In genomic region chr6:28814032-28814976, GRCh38 we compare ENCODE assay signal across 14 cellular contexts.
DNase-seq lines count a peak whose midpoint lies in the region; ATAC-seq and TF ChIP-seq lines count a peak whose summit lies in the region.
"Had no signal": no experiment of that assay in that cellular context is flagged by ENCODE, and none has a peak within 500 bp of the region (broad histone marks: within the 10 kb centered on the region; RNA-seq: fewer than 3 reads in every experiment).

No MANE protein-coding gene starts in this region.

- H3K4me1 ChIP-seq in gastroesophageal sphincter, result peaks cover 0 to 15% (median 0%) of the 10 kb centered on the region in 3 donors
- H3K4me1 ChIP-seq: lower lobe of right lung had no signal

- no peaks in the 10 kb centered on the region for H3K9me3 ChIP-seq in gastroesophageal sphincter
- H3K9me3 ChIP-seq: lower lobe of right lung had no signal

- DNase-seq in activated CD4-positive, alpha-beta T cell treated with anti-CD3 and anti-CD28 coated beads for 36 hours, result no peak
- DNase-seq in activated CD4-positive, alpha-beta T cell treated with anti-CD3 and anti-CD28 coated beads, Interleukin-2, amount 10 ng/mL, durations not matched to agents 24 days and 14 days, result no peak
- no peak for DNase-seq in activated CD4-positive, alpha-beta memory T cell treated with anti-CD3 and anti-CD28 coated beads, Interleukin-2, amount 10 ng/mL, durations not matched to agents 7 days and 5 days
- DNase-seq in glutamatergic neuron (peak; percentile 57), retinal pigment epithelial cell (ENCODE audit: low read depth) (no peak), LoVo (ENCODE audit: low spot score) (no peak), iPS-NIHi7 (ENCODE audit: extremely low spot score) (no peak)
- DNase-seq: lower lobe of right lung, NCI-H187, PC-9, spleen had no signal

- H3K27me3 Mint-ChIP-seq in activated CD4-positive, alpha-beta T cell treated with anti-CD3 and anti-CD28 coated beads for 36 hours, result peaks cover 88% of the 10 kb centered on the region
- peaks cover 92% of the 10 kb centered on the region for H3K27me3 Mint-ChIP-seq in activated CD4-positive, alpha-beta T cell treated with anti-CD3 and anti-CD28 coated beads, Interleukin-2, amount 10 ng/mL, durations not matched to agents 24 days and 14 days
- peaks cover 93% of the 10 kb centered on the region for H3K27me3 Mint-ChIP-seq in activated CD4-positive, alpha-beta memory T cell treated with anti-CD3 and anti-CD28 coated beads, Interleukin-2, amount 10 ng/mL, durations not matched to agents 7 days and 5 days
- H3K27me3 Mint-ChIP-seq in glutamatergic neuron (ENCODE audit: unreplicated experiment), result peaks cover 51% of the 10 kb centered on the region

- WGBS in gastroesophageal sphincter (ENCODE audit: low coverage in 1 of 2), 2 donors, result 0 to 2% methylated on average over 4 to 14 of the region's 49 CpGs

- H3K27me3 ChIP-seq in gastroesophageal sphincter, result peaks cover 100% of the 10 kb centered on the region

- H3K27ac Mint-ChIP-seq in activated CD4-positive, alpha-beta T cell treated with anti-CD3 and anti-CD28 coated beads for 36 hours, result no peak overlapping the region
- no peak overlapping the region for H3K27ac Mint-ChIP-seq in activated CD4-positive, alpha-beta T cell treated with anti-CD3 and anti-CD28 coated beads, Interleukin-2, amount 10 ng/mL, durations not matched to agents 24 days and 14 days
- H3K27ac Mint-ChIP-seq in activated CD4-positive, alpha-beta memory T cell treated with anti-CD3 and anti-CD28 coated beads, Interleukin-2, amount 10 ng/mL, durations not matched to agents 7 days and 5 days, result peak overlapping the region; percentile 17
- no peak overlapping the region for H3K27ac Mint-ChIP-seq in glutamatergic neuron (ENCODE audit: unreplicated experiment)

- TF ChIP-seq EP300 in gastroesophageal sphincter (IDR thresholded peaks at IDR 0.05), result no peak

- CTCF ChIA-PET in activated CD4-positive, alpha-beta T cell treated with anti-CD3 and anti-CD28 coated beads for 36 hours (lab: Charles Lee), result interaction anchor here (0.7 kb wide), 1 partner anchor 26 kb away, joined by 3 read pairs; no protein-coding TSS in a partner anchor
- CTCF ChIA-PET in activated CD4-positive, alpha-beta memory T cell treated with anti-CD3 and anti-CD28 coated beads, Interleukin-2, amount 10 ng/mL, durations not matched to agents 7 days and 5 days (lab: Charles Lee), result no interaction called here

- ATAC-seq in activated CD4-positive, alpha-beta T cell treated with anti-CD3 and anti-CD28 coated beads for 36 hours, result no peak
- ATAC-seq in gastroesophageal sphincter, result no peak
- ATAC-seq: activated naive CD4-positive, alpha-beta T cell treated with anti-CD3 and anti-CD28 coated beads, Interleukin-2, amount 50 U/mL, for 72 hours; lower lobe of right lung had no signal

- peaks cover 4% of the 10 kb centered on the region for H3K9me3 Mint-ChIP-seq in activated CD4-positive, alpha-beta T cell treated with anti-CD3 and anti-CD28 coated beads for 36 hours (ENCODE audit: low read depth)
- H3K9me3 Mint-ChIP-seq in activated CD4-positive, alpha-beta T cell treated with anti-CD3 and anti-CD28 coated beads, Interleukin-2, amount 10 ng/mL, durations not matched to agents 24 days and 14 days, result peaks cover 53% of the 10 kb centered on the region
- peaks cover 9% of the 10 kb centered on the region for H3K9me3 Mint-ChIP-seq in activated CD4-positive, alpha-beta memory T cell treated with anti-CD3 and anti-CD28 coated beads, Interleukin-2, amount 10 ng/mL, durations not matched to agents 7 days and 5 days
- H3K9me3 Mint-ChIP-seq in glutamatergic neuron (ENCODE audit: unreplicated experiment), result peaks cover 12% of the 10 kb centered on the region

- no peak for TF ChIP-seq POLR2A in gastroesophageal sphincter (IDR thresholded peaks at IDR 0.05)

- H3K4me3 ChIP-seq in retinal pigment epithelial cell (ENCODE audit: low read length), result peak overlapping the region; percentile 10
- no peak overlapping the region for H3K4me3 ChIP-seq in gastroesophageal sphincter
- H3K4me3 ChIP-seq: lower lobe of right lung, PC-9 had no signal

- H3K36me3 Mint-ChIP-seq in activated CD4-positive, alpha-beta T cell treated with anti-CD3 and anti-CD28 coated beads for 36 hours (ENCODE audit: low read depth), result peaks cover 10% of the 10 kb centered on the region
- H3K36me3 Mint-ChIP-seq in activated CD4-positive, alpha-beta T cell treated with anti-CD3 and anti-CD28 coated beads, Interleukin-2, amount 10 ng/mL, durations not matched to agents 24 days and 14 days (ENCODE audit: low read depth), result peaks cover 7% of the 10 kb centered on the region
- H3K36me3 Mint-ChIP-seq in activated CD4-positive, alpha-beta memory T cell treated with anti-CD3 and anti-CD28 coated beads, Interleukin-2, amount 10 ng/mL, durations not matched to agents 7 days and 5 days (ENCODE audit: low read depth), result peaks cover 21% of the 10 kb centered on the region
- H3K36me3 Mint-ChIP-seq in glutamatergic neuron (ENCODE audit: unreplicated experiment), result no peaks in the 10 kb centered on the region

- H3K27ac ChIP-seq in gastroesophageal sphincter, result no peak overlapping the region
- H3K27ac ChIP-seq: lower lobe of right lung, PC-9, spleen, VCaP had no signal

- no peak for TF ChIP-seq CTCF in glutamatergic neuron (IDR thresholded peaks at IDR 0.05; ENCODE audit: partially characterized antibody, unreplicated experiment)
- no peak for TF ChIP-seq CTCF in retinal pigment epithelial cell (conservative IDR thresholded peaks at IDR 0.05; ENCODE audit: low read depth, low read length)
- TF ChIP-seq CTCF in gastroesophageal sphincter (IDR thresholded peaks at IDR 0.05), result no peak

- H3K4me1 Mint-ChIP-seq in activated CD4-positive, alpha-beta T cell treated with anti-CD3 and anti-CD28 coated beads for 36 hours, result peaks cover 19% of the 10 kb centered on the region
- H3K4me1 Mint-ChIP-seq in activated CD4-positive, alpha-beta T cell treated with anti-CD3 and anti-CD28 coated beads, Interleukin-2, amount 10 ng/mL, durations not matched to agents 24 days and 14 days, result peaks cover 17% of the 10 kb centered on the region
- H3K4me1 Mint-ChIP-seq in activated CD4-positive, alpha-beta memory T cell treated with anti-CD3 and anti-CD28 coated beads, Interleukin-2, amount 10 ng/mL, durations not matched to agents 7 days and 5 days, result peaks cover 22% of the 10 kb centered on the region
- peaks cover 10% of the 10 kb centered on the region for H3K4me1 Mint-ChIP-seq in glutamatergic neuron (ENCODE audit: low read depth, unreplicated experiment)

- POLR2A ChIA-PET in activated CD4-positive, alpha-beta T cell treated with anti-CD3 and anti-CD28 coated beads for 36 hours (lab: Charles Lee), result no interaction called here
- POLR2A ChIA-PET in activated CD4-positive, alpha-beta memory T cell treated with anti-CD3 and anti-CD28 coated beads, Interleukin-2, amount 10 ng/mL, durations not matched to agents 7 days and 5 days (lab: Charles Lee), result no interaction called here

- peak overlapping the region; percentile 34 for H3K4me3 Mint-ChIP-seq in activated CD4-positive, alpha-beta T cell treated with anti-CD3 and anti-CD28 coated beads for 36 hours
- no peak overlapping the region for H3K4me3 Mint-ChIP-seq in activated CD4-positive, alpha-beta T cell treated with anti-CD3 and anti-CD28 coated beads, Interleukin-2, amount 10 ng/mL, durations not matched to agents 24 days and 14 days
- no peak overlapping the region for H3K4me3 Mint-ChIP-seq in activated CD4-positive, alpha-beta memory T cell treated with anti-CD3 and anti-CD28 coated beads, Interleukin-2, amount 10 ng/mL, durations not matched to agents 7 days and 5 days
- H3K4me3 Mint-ChIP-seq in glutamatergic neuron (ENCODE audit: unreplicated experiment), result peak overlapping the region; percentile 88

- intact Hi-C loops in activated CD4-positive, alpha-beta T cell treated with anti-CD3 and anti-CD28 coated beads for 36 hours (cut with DNase I, micrococcal nuclease), result loop anchor here (2.0 to 10.0 kb wide), 4 partner anchors 37 to 1530 kb away; no protein-coding TSS in a partner anchor
- intact Hi-C loops in activated CD4-positive, alpha-beta T cell treated with anti-CD3 and anti-CD28 coated beads, Interleukin-2, amount 10 ng/mL, durations not matched to agents 24 days and 14 days (cut with micrococcal nuclease), result loop anchor here (5.0 to 10.0 kb wide), 3 partner anchors 42 to 1530 kb away; no protein-coding TSS in a partner anchor

- no peaks in the 10 kb centered on the region for H3K36me3 ChIP-seq in gastroesophageal sphincter
- H3K36me3 ChIP-seq: lower lobe of right lung, spleen had no signal

Comparison
In these comparisons a context has a peak if more than half of its experiments do, and no peak if none do; other contexts are left out.
1. H3K4me3 Mint-ChIP-seq: peak in activated CD4-positive, alpha-beta T cell treated with anti-CD3 and anti-CD28 coated beads for 36 hours (single experiment) and glutamatergic neuron (single experiment); none in activated CD4-positive, alpha-beta T cell treated with anti-CD3 and anti-CD28 coated beads, Interleukin-2, amount 10 ng/mL, durations not matched to agents 24 days and 14 days (single experiment) and activated CD4-positive, alpha-beta memory T cell treated with anti-CD3 and anti-CD28 coated beads, Interleukin-2, amount 10 ng/mL, durations not matched to agents 7 days and 5 days (single experiment).